ENCODE assay signal across 8 cellular contexts in the genomic region with DNA sequence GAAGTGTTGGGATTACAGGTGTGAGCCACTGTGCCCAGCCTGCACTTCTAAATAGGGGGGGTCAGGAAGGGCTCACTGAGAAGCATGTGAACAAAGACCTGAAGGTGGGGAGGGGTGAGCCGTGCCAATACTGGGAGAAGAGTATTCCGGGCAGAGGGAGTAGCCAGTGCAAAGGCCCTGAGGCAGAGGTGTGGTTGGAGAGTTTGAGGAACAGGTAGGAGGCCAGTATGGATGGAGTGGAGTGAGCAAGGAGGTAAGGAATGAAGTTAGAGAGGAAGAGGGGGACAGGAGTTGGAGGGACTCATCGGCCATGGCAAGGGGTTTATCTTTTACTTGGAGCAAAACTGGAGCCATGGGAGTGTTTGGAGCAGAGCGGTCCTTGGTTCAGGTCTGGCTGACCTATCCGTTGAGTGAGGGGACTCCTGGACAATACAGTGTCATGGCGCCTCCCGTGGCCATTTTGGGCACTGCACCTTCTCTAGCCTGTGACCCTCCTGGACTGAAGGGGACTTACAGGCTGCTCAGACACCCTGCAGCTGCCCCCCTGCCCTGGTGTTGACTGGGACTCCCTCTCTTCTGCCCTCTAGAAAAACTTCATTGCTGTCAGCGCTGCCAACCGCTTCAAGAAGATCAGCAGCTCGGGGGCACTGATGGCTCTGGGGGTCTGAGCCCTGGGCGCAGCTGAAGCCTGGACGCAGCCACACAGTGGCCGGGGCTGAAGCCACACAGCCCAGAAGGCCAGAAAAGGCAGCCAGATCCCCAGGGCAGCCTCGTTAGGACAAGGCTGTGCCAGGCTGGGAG. TPM values are rescaled to one million over a fixed set of nuclear protein-coding genes. Genes with fewer than 3 reads are reported as not detected.
DNase-seq lines count a peak whose midpoint lies in the region; ATAC-seq and TF ChIP-seq lines count a peak whose summit lies in the region.

No MANE protein-coding gene starts in this region.

- H3K36me3 ChIP-seq in NT2/D1 (ENCODE audit: insufficient read depth, insufficient read length, low read length), result no peaks in the 10 kb centered on the region

- TF ChIP-seq CTCF in fibroblast of villous mesenchyme (IDR thresholded peaks at IDR 0.05; ENCODE audit: insufficient read depth, low read depth, low read length) (peak; percentile 88), progenitor cell of endocrine pancreas (IDR thresholded peaks at IDR 0.05; ENCODE audit: unreplicated experiment) (peak; percentile 98)

- peaks cover 28% of the 10 kb centered on the region for H3K4me1 ChIP-seq in NT2/D1 (ENCODE audit: insufficient read depth, insufficient read length)

- H3K9ac ChIP-seq in NT2/D1 (ENCODE audit: insufficient read length, low read depth), result peak overlapping the region; percentile 50

- no peaks in the 10 kb centered on the region for H3K27me3 Mint-ChIP-seq in progenitor cell of endocrine pancreas

- ATAC-seq in GM18519 (IDR thresholded peaks at IDR 0.05; ENCODE audit: low FRiP score, unreplicated experiment) (no peak), GM18867 (IDR thresholded peaks at IDR 0.05; ENCODE audit: unreplicated experiment) (no peak)

- H3K4me3 ChIP-seq in NT2/D1 (ENCODE audit: insufficient read length, low read depth) (no peak overlapping the region), fibroblast of villous mesenchyme (ENCODE audit: low read depth, low read length) (no peak overlapping the region)

- peak overlapping the region; percentile 13 for H3K27ac Mint-ChIP-seq in progenitor cell of endocrine pancreas

- DNase-seq in NOMO-1 treated with DMSO at 0.1 percent for 48 hours (lab: John Stamatoyannopoulos, UW; ENCODE audit: unreplicated experiment) (peak; percentile 16), NOMO-1 (lab: John Stamatoyannopoulos, UW; ENCODE audit: unreplicated experiment in 2 of 2) (no peak), NT2/D1 (ENCODE audit: low read depth, low spot score) (peak; percentile 63), fibroblast of villous mesenchyme (ENCODE audit: low read depth) (peak; percentile 41), progenitor cell of endocrine pancreas (ENCODE audit: low spot score, unreplicated experiment) (peak; percentile 90)
- peak; percentile 67 for DNase-seq in activated T-cell treated with anti-CD3 and anti-CD28 coated beads, Interleukin-2, amount 50 U/mL, for 1 hour

- peaks cover 6% of the 10 kb centered on the region for H3K4me1 Mint-ChIP-seq in progenitor cell of endocrine pancreas (ENCODE audit: low read depth)

- no peaks in the 10 kb centered on the region for H3K36me3 Mint-ChIP-seq in progenitor cell of endocrine pancreas (ENCODE audit: insufficient read depth)

- H3K9me3 Mint-ChIP-seq in progenitor cell of endocrine pancreas (ENCODE audit: low read depth), result no peaks in the 10 kb centered on the region

- no peaks in the 10 kb centered on the region for H3K9me3 ChIP-seq in NT2/D1 (ENCODE audit: insufficient read depth, low read length)

- no peak overlapping the region for H3K4me3 Mint-ChIP-seq in progenitor cell of endocrine pancreas (ENCODE audit: low read depth)

- no peaks in the 10 kb centered on the region for H3K27me3 ChIP-seq in NT2/D1 (ENCODE audit: insufficient read depth, insufficient read length)

RNA-seq across cellular contexts. Expression of a gene that starts 12.1 kb away (rescaled TPM):
- total RNA-seq in fibroblast of villous mesenchyme (1.7 and 2.9 TPM in 2 replicates), progenitor cell of endocrine pancreas (not detected in 2 replicates)

RNA-seq across cellular contexts. Expression of a gene that starts 14.2 kb away (rescaled TPM):
- total RNA-seq in fibroblast of villous mesenchyme (under 0.01 and 0.32 TPM in 2 replicates), progenitor cell of endocrine pancreas (0.38 and 0.42 TPM in 2 replicates)

RNA-seq across cellular contexts. Expression of a gene that starts 37.0 kb away (rescaled TPM):
- total RNA-seq in fibroblast of villous mesenchyme (0.32 TPM in 1 of 2 replicates, not detected in the other), progenitor cell of endocrine pancreas (13.2 and 14.9 TPM in 2 replicates)

RNA-seq across cellular contexts. Expression of a gene that starts 37.1 kb away (rescaled TPM):
- not detected in 2 replicates for total RNA-seq in fibroblast of villous mesenchyme
- total RNA-seq in progenitor cell of endocrine pancreas, result 2.4 TPM in 2 replicates

Comparison
In these comparisons a context has a peak if more than half of its experiments do, and no peak if none do; other contexts are left out.
1. DNase-seq: peak in NOMO-1 treated with DMSO at 0.1 percent for 48 hours (single experiment), NT2/D1 (single experiment), activated T-cell treated with anti-CD3 and anti-CD28 coated beads, Interleukin-2, amount 50 U/mL, for 1 hour (single experiment), fibroblast of villous mesenchyme (single experiment) and progenitor cell of endocrine pancreas (single experiment); none in NOMO-1 (0 of 2).
2. RNA of a gene that starts 37.0 kb away (total RNA-seq): 13.2 to 14.9 TPM in progenitor cell of endocrine pancreas; 0.32 TPM in fibroblast of villous mesenchyme; every median in the first group is over 10 times any median in the second.